Comparison of ENCODE assay signal across 30 cellular contexts in the genomic region with DNA sequence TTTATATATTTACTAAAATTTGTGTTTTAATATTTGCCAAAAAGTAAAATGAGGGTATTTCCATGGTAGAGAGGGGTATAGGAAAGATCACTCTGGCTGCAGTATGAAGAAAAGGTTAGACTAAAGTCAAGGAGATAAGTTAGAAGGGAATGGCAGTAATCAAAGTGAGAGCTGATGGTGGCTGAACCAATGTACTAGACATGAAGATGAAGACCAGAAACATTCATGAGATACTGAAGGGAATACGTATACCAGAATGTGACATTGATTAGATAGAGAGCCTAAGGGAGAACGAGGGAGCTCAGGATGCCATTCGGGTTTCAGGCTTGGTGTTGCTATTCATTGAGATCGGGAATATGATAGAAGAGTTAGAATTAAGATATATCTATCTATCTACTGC. TPM values are rescaled to one million over a fixed set of nuclear protein-coding genes. Genes with fewer than 3 reads are reported as not detected.
"Had no signal": no experiment of that assay in that cellular context is flagged by ENCODE, and none has a peak within 500 bp of the region (broad histone marks: within the 10 kb centered on the region; RNA-seq: fewer than 3 reads in every experiment).

No MANE protein-coding gene starts in this region.

- H3K4me3 ChIP-seq: stomach, suprapubic skin, testis, thoracic aorta, thyroid gland, tibial artery, tibial nerve, transverse colon, upper lobe of left lung, upper lobe of right lung, uterus, vagina had no signal

- DNase-seq: stimulated activated CD4-positive, alpha-beta T cell treated with anti-CD3 and anti-CD28 coated beads, Interleukin-2, amount 100 ng/mL, for 48 hours; stimulated activated CD4-positive, alpha-beta T cell treated with anti-CD3 and anti-CD28 coated beads, Interleukin-4, amount 100 ng/mL, for 1 hour; stimulated activated CD4-positive, alpha-beta T cell treated with anti-CD3 and anti-CD28 coated beads, Interleukin-4, amount 100 ng/mL, for 24 hours; stimulated activated CD4-positive, alpha-beta T cell treated with anti-CD3 and anti-CD28 coated beads, Interleukin-4, amount 100 ng/mL, for 4 hours; stimulated activated CD8-positive, alpha-beta memory T cell treated with anti-CD3 and anti-CD28 coated beads, Interleukin-4, amount 100 ng/mL, for 48 hours; stimulated activated naive B cell treated with anti-CD40 and anti-IgM and Interleukin-4, amounts not matched to agents 10 μg/mL and 1 μg/mL and 100 μg/mL, for 72 hours; stimulated activated naive CD4-positive, alpha-beta T cell; stimulated activated naive CD4-positive, alpha-beta T cell treated with Interleukin-2 at 50 U/mL for 16 hours; stimulated activated naive CD8-positive, alpha-beta T cell treated with anti-CD3 and anti-CD28 coated beads, Interleukin-15, amount 100 ng/mL, for 72 hours; stimulated activated naive CD8-positive, alpha-beta T cell treated with anti-CD3 and anti-CD28 coated beads, Interleukin-15, Interleukin-2, amounts not matched to agents 100 U/mL and 50 U/mL, for 24 hours; stomach; substantia nigra; testis; thyroid gland; tibial artery; transverse colon; trophoblast cell; upper lobe of left lung; upper lobe of right lung; uterus had no signal

- ATAC-seq: stimulated activated effector memory CD8-positive, alpha-beta T cell treated with anti-CD3 and anti-CD28 coated beads, Interleukin-12 subunit alpha, Interleukin-12 subunit beta, amount 100 ng/mL, for 72 hours; stimulated activated memory B cell treated with anti-CD40 and anti-IgM and Interleukin-4, amounts not matched to agents 10 μg/mL and 1 μg/mL and 100 μg/mL, for 72 hours; stimulated activated naive B cell treated with anti-CD40 and anti-IgM and Interleukin-4, amounts not matched to agents 10 μg/mL and 1 μg/mL and 100 μg/mL, for 72 hours; stimulated activated naive CD8-positive, alpha-beta T cell treated with anti-CD3 and anti-CD28 coated beads, Interleukin-15, amount 100 ng/mL, for 72 hours; stimulated activated naive CD8-positive, alpha-beta T cell treated with anti-CD3 and anti-CD28 coated beads, Interleukin-15, Interleukin-2, amounts not matched to agents 100 U/mL and 50 U/mL, for 24 hours; upper lobe of right lung had no signal

- H3K27me3 ChIP-seq: stomach, suprapubic skin, testis, thyroid gland, tibial artery, tibial nerve, transverse colon, upper lobe of left lung, upper lobe of right lung, uterus, vagina had no signal

- H3K27ac ChIP-seq: stomach, suprapubic skin, testis, thoracic aorta, thyroid gland, tibial artery, tibial nerve, transverse colon, upper lobe of left lung, upper lobe of right lung, uterus, vagina had no signal

- H3K4me1 ChIP-seq: stomach, suprapubic skin, testis, thyroid gland, tibial artery, tibial nerve, transverse colon, upper lobe of left lung, upper lobe of right lung, uterus, vagina had no signal

- H3K9me3 ChIP-seq: stomach, suprapubic skin, testis, thoracic aorta, thyroid gland, tibial artery, tibial nerve, transverse colon, upper lobe of right lung, uterus, vagina had no signal

- FAIRE-seq: urothelium cell line had no signal

- H3K36me3 ChIP-seq: stomach, suprapubic skin, thoracic aorta, thyroid gland, tibial artery, tibial nerve, transverse colon, upper lobe of left lung, upper lobe of right lung, uterus, vagina had no signal

RNA-seq across cellular contexts. Expression of gene SEPTIN14, which starts 32.5 kb away (rescaled TPM):
- total RNA-seq: stomach, subcutaneous adipose tissue, suprapubic skin, thoracic aorta, tibial nerve, transverse colon, upper lobe of right lung, ureter, urinary bladder, uterus, vagina had no signal
- polyA plus RNA-seq: stomach, urinary bladder had no signal
